ENCODE assay signal across 1 cellular context in the genomic region with DNA sequence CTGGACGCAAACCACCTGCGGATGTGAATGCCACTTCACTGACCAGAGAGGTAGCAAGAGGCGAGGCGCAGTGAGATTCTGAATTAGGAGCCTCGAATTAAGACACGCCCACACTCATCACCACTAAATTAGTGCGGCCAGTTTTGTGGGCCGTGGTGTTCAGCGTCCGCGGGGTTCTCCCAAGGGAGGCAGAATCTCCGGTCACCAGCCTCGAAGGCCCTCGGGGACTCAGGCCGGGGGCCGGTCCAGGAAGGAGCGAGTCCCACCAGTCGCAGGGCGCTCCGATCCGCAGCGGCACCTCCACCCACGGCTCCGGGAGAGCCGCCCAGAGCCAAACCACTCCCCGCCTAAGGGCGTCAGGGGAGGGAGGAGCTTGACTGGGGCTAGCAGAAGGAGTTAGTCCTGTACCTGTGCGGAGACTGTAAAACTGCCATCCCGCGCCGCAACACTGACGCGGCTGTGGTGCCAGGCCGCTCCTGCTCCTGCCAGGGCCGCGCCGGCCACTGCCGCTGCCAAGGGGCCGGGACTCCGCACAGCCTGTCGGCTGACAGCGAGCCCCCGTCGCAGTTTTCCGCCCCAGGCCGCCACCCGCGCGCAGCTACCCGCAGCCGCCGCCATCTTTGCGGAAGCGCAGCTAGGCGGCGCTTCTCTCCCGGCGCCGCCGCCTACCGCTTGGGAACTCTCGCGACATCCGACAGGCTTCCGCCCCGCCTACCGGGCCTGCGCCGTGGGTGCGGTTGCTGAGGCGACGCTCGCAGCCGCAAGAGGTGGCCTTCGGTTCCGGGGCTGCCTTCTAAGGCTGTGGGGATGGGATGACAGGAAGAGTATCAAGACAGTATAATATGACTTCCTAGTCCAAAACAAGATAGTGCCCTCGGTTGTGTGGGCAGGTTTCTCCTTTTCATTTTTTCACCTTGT.
TF ChIP-seq lines count a peak whose summit lies in the region.

A gene with protein sequence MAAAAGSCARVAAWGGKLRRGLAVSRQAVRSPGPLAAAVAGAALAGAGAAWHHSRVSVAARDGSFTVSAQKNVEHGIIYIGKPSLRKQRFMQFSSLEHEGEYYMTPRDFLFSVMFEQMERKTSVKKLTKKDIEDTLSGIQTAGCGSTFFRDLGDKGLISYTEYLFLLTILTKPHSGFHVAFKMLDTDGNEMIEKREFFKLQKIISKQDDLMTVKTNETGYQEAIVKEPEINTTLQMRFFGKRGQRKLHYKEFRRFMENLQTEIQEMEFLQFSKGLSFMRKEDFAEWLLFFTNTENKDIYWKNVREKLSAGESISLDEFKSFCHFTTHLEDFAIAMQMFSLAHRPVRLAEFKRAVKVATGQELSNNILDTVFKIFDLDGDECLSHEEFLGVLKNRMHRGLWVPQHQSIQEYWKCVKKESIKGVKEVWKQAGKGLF (minus strand): TSS at position 640 of the 918 bp plus-strand sequence. CDS start 22 bp downstream, at position 618.

TF ChIP-seq in WTC11, 78 proteins besides CTCF, POLR2A, EP300 and RAD21 (continued from another document and continues in another):
- TF ChIP-seq FOXP4 (CRISPR knock-in tag; IDR thresholded peaks at IDR 0.05) (peak; percentile 46; the same call in 1 of the 2 replicates), TP53 (CRISPR knock-in tag; IDR thresholded peaks at IDR 0.05) (no peak), KAT7 (CRISPR knock-in tag; IDR thresholded peaks at IDR 0.05; ENCODE audit: borderline replicate concordance) (no peak; the same call in 1 of the 2 replicates), PRRX2 (CRISPR knock-in tag; IDR thresholded peaks at IDR 0.05) (no peak), ELF4 (CRISPR knock-in tag; IDR thresholded peaks at IDR 0.05; ENCODE audit: low read depth) (no peak), CBFB (CRISPR knock-in tag; IDR thresholded peaks at IDR 0.05; ENCODE audit: low read depth) (no peak), CREM (CRISPR knock-in tag; IDR thresholded peaks at IDR 0.05) (0 out of 2 replicates have a peak, but pooled peaks have one; percentile 38), ZBTB43 (CRISPR knock-in tag; IDR thresholded peaks at IDR 0.05) (no peak), CDX4 (CRISPR knock-in tag; IDR thresholded peaks at IDR 0.05; ENCODE audit: borderline replicate concordance) (no peak), SP1 (CRISPR knock-in tag; conservative IDR thresholded peaks at IDR 0.05) (peak; percentile 86), ZSCAN18 (CRISPR knock-in tag; IDR thresholded peaks at IDR 0.05) (no peak), FOXP1 (CRISPR knock-in tag; IDR thresholded peaks at IDR 0.05; ENCODE audit: borderline replicate concordance) (peak; percentile 82; the same call in 1 of the 2 replicates), ZNF396 (CRISPR knock-in tag; IDR thresholded peaks at IDR 0.05; ENCODE audit: borderline replicate concordance) (no peak), TEAD1 (CRISPR knock-in tag; IDR thresholded peaks at IDR 0.05) (peak; percentile 39; the same call in 1 of the 2 replicates), NR3C1 (CRISPR knock-in tag; conservative IDR thresholded peaks at IDR 0.05; ENCODE audit: low read depth) (no peak), ZNF232 (CRISPR knock-in tag; IDR thresholded peaks at IDR 0.05) (no peak), NFE2L1 (CRISPR knock-in tag; IDR thresholded peaks at IDR 0.05) (no peak), ZMAT4 (CRISPR knock-in tag; IDR thresholded peaks at IDR 0.05) (no peak), RELA (CRISPR knock-in tag; IDR thresholded peaks at IDR 0.05; ENCODE audit: borderline replicate concordance) (0 out of 2 replicates have a peak, but pooled peaks have one; percentile 18), CREB1 (CRISPR knock-in tag; IDR thresholded peaks at IDR 0.05) (no peak), ZNF317 (CRISPR knock-in tag; IDR thresholded peaks at IDR 0.05; ENCODE audit: borderline replicate concordance, low read depth) (no peak), ATF3 (CRISPR knock-in tag; conservative IDR thresholded peaks at IDR 0.05) (no peak), HMGXB4 (CRISPR knock-in tag; IDR thresholded peaks at IDR 0.05) (peak; percentile 91), ZNF121 (CRISPR knock-in tag; IDR thresholded peaks at IDR 0.05) (no peak), IRF2 (CRISPR knock-in tag; IDR thresholded peaks at IDR 0.05; ENCODE audit: borderline replicate concordance, low read depth) (no peak), MAX (CRISPR knock-in tag; IDR thresholded peaks at IDR 0.05) (peak; percentile 66; the same call in 1 of the 2 replicates), ZBTB21 (CRISPR knock-in tag; IDR thresholded peaks at IDR 0.05; ENCODE audit: borderline replicate concordance) (no peak)
- TF ChIP-seq, protein P1, sequence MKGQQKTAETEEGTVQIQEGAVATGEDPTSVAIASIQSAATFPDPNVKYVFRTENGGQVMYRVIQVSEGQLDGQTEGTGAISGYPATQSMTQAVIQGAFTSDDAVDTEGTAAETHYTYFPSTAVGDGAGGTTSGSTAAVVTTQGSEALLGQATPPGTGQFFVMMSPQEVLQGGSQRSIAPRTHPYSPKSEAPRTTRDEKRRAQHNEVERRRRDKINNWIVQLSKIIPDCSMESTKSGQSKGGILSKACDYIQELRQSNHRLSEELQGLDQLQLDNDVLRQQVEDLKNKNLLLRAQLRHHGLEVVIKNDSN (CRISPR knock-in tag; IDR thresholded peaks at IDR 0.05), result no peak
- TF ChIP-seq, protein P2, sequence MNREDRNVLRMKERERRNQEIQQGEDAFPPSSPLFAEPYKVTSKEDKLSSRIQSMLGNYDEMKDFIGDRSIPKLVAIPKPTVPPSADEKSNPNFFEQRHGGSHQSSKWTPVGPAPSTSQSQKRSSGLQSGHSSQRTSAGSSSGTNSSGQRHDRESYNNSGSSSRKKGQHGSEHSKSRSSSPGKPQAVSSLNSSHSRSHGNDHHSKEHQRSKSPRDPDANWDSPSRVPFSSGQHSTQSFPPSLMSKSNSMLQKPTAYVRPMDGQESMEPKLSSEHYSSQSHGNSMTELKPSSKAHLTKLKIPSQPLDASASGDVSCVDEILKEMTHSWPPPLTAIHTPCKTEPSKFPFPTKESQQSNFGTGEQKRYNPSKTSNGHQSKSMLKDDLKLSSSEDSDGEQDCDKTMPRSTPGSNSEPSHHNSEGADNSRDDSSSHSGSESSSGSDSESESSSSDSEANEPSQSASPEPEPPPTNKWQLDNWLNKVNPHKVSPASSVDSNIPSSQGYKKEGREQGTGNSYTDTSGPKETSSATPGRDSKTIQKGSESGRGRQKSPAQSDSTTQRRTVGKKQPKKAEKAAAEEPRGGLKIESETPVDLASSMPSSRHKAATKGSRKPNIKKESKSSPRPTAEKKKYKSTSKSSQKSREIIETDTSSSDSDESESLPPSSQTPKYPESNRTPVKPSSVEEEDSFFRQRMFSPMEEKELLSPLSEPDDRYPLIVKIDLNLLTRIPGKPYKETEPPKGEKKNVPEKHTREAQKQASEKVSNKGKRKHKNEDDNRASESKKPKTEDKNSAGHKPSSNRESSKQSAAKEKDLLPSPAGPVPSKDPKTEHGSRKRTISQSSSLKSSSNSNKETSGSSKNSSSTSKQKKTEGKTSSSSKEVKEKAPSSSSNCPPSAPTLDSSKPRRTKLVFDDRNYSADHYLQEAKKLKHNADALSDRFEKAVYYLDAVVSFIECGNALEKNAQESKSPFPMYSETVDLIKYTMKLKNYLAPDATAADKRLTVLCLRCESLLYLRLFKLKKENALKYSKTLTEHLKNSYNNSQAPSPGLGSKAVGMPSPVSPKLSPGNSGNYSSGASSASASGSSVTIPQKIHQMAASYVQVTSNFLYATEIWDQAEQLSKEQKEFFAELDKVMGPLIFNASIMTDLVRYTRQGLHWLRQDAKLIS (CRISPR knock-in tag; IDR thresholded peaks at IDR 0.05; ENCODE audit: borderline replicate concordance), result no peak
- TF ChIP-seq, protein P3, sequence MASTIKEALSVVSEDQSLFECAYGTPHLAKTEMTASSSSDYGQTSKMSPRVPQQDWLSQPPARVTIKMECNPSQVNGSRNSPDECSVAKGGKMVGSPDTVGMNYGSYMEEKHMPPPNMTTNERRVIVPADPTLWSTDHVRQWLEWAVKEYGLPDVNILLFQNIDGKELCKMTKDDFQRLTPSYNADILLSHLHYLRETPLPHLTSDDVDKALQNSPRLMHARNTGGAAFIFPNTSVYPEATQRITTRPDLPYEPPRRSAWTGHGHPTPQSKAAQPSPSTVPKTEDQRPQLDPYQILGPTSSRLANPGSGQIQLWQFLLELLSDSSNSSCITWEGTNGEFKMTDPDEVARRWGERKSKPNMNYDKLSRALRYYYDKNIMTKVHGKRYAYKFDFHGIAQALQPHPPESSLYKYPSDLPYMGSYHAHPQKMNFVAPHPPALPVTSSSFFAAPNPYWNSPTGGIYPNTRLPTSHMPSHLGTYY (CRISPR knock-in tag; IDR thresholded peaks at IDR 0.05), result no peak
- TF ChIP-seq, protein P4, sequence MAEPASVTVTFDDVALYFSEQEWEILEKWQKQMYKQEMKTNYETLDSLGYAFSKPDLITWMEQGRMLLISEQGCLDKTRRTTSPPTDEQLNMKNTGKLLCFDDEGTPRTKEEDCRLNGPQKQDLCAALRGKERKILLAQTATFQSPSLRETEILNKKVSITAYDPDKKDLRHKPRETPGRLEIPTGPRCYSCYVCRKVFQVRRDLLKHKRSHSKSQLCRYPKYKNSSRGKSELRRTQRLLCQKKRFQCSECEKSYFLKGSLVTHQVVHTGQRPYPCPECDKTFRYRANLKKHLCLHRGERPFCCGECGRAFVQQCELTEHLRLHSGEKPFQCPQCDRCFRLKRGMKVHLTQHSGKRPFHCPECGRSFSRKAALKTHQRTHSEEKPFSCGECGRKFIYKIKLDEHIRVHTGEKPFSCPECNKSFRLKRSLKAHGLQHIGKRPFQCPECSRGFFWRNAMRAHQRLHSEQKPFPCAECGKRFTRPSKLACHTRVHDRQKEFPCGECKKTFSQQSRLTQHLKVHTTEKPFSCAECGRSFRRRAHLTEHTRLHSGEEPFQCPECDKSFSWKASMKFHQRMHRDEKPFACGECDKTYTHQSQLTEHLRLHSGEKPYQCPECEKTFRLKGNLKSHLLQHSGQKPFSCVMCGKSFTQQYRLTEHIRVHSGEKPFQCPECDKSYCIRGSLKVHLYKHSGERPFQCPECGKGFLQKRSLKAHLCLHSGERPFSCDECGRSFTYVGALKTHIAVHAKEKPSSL (CRISPR knock-in tag; conservative IDR thresholded peaks at IDR 0.05), result no peak
